In the genomic region with DNA sequence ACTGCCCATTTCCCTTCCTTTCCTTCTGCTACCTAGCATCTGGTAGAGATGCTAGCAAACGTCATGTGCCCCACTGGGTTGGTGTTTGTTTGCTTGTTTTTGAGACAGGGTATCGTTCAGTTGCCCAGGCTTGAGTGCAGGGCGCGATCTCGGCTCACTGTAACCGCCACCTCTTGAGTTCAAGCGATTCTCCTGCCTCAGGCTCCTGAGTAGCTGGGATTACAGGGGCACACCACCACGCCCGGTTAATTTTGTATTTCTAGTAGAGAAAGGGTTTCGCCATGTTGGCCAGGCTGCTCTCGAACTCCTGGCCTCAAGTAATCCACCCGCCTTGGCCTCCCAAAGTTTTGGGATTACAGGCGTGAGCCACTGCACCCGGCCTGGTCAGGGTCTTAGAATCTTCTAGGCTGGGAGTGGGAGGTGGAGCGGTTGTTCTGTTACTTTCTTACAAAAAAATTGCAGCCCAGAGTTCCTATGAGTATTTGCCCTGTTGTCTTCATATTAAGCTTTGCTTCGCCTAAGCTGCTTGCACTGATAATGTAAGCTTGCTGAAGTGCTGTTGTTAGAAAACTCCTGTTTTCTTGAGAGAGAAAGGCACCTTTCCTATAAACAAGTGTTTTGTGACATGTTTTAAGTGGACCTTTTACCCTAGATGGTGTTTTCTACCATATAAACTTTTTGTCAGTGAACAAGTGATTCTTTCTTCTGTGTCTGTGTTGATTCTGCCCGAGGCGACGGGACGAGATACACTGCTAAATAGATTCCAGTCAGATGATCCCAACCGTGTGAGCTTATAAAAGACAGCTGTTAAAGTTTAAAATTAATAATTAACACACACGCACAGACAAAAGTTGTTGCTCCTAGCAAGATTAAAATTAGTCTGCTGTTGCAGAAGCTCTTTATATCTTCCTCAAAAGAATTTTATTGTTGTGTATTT, we compare ENCODE assay signal across 21 cellular contexts. TPM values are rescaled to one million over a fixed set of nuclear protein-coding genes. Genes with fewer than 3 reads are reported as not detected.
DNase-seq lines count a peak whose midpoint lies in the region; ATAC-seq, FAIRE-seq and TF ChIP-seq lines count a peak whose summit lies in the region.
"Had no signal": no experiment of that assay in that cellular context is flagged by ENCODE, and none has a peak within 500 bp of the region (broad histone marks: within the 10 kb centered on the region; RNA-seq: fewer than 3 reads in every experiment).

No MANE protein-coding gene starts in this region.

- peak overlapping the region; percentile 53 for H3K4me2 ChIP-seq in hepatocyte

- no peaks in the 10 kb centered on the region for H3K27me3 ChIP-seq in hepatocyte
- H3K27me3 ChIP-seq: neutrophil, right atrium auricular region, SJCRH30, thyroid gland had no signal

- H3K27ac Mint-ChIP-seq in nephron: peak overlapping the region; percentile 79 to 95 (median 94)
- H3K27ac Mint-ChIP-seq: activated naive CD4-positive, alpha-beta T cell treated with anti-CD3 and anti-CD28 coated beads, Interleukin-2, amount 50 U/mL, for 72 hours; activated T-cell treated with anti-CD3 and anti-CD28 coated beads, Interleukin-2, amount 50 U/mL, for 72 hours; CD4-positive, alpha-beta memory T cell; T-helper 2 cell treated with Interferon-gamma antibody and Interleukin-4, amounts not matched to agents 5 μg/mL and 100 μg/mL, for 36 hours had no signal

- no peak for TF ChIP-seq CTCF in D721Med (IDR thresholded peaks at IDR 0.05; ENCODE audit: insufficient read depth, missing control alignments)
- no peak for TF ChIP-seq CTCF in hepatocyte (IDR thresholded peaks at IDR 0.05; ENCODE audit: poor library complexity)
- no peak for TF ChIP-seq CTCF in nephron (IDR thresholded peaks at IDR 0.05; ENCODE audit: unreplicated experiment in 3 of 3)

- ATAC-seq in HG03521 (IDR thresholded peaks at IDR 0.05; ENCODE audit: unreplicated experiment): no peak
- ATAC-seq: activated naive CD4-positive, alpha-beta T cell treated with anti-CD3 and anti-CD28 coated beads, Interleukin-2, amount 50 U/mL, for 72 hours; activated T-cell treated with anti-CD3 and anti-CD28 coated beads, Interleukin-2, amount 50 U/mL, for 72 hours had no signal

- no peaks in the 10 kb centered on the region for H4K20me1 ChIP-seq in hepatocyte (ENCODE audit: insufficient read depth, poor library complexity, severe bottlenecking)

- H3K27me3 Mint-ChIP-seq in nephron (ENCODE audit: low read depth): peaks cover 7% of the 10 kb centered on the region

- no peaks in the 10 kb centered on the region for H3K9me3 ChIP-seq in hepatocyte (ENCODE audit: low read depth)
- H3K9me3 ChIP-seq: neutrophil, right atrium auricular region, SJCRH30, thyroid gland had no signal

- no peaks in the 10 kb centered on the region for H3K36me3 Mint-ChIP-seq in nephron (ENCODE audit: low read depth)
- H3K36me3 Mint-ChIP-seq: activated naive CD4-positive, alpha-beta T cell treated with anti-CD3 and anti-CD28 coated beads, Interleukin-2, amount 50 U/mL, for 72 hours; CD4-positive, alpha-beta memory T cell had no signal

- H3K4me1 ChIP-seq in hepatocyte (ENCODE audit: insufficient read depth): no peaks in the 10 kb centered on the region
- H3K4me1 ChIP-seq: SJCRH30, thyroid gland had no signal

- no peak overlapping the region for H3K4me3 ChIP-seq in hepatocyte
- H3K4me3 ChIP-seq: right atrium auricular region, SJCRH30, thyroid gland had no signal

- no peaks in the 10 kb centered on the region for H3K9me3 Mint-ChIP-seq in nephron
- H3K9me3 Mint-ChIP-seq: activated naive CD4-positive, alpha-beta T cell treated with anti-CD3 and anti-CD28 coated beads, Interleukin-2, amount 50 U/mL, for 72 hours; activated T-cell treated with anti-CD3 and anti-CD28 coated beads, Interleukin-2, amount 50 U/mL, for 72 hours; T-helper 2 cell treated with Interferon-gamma antibody and Interleukin-4, amounts not matched to agents 5 μg/mL and 100 μg/mL, for 36 hours had no signal

- no peaks in the 10 kb centered on the region for H3K36me3 ChIP-seq in hepatocyte (replicated peaks; ENCODE audit: insufficient read depth, low read depth)
- H3K36me3 ChIP-seq: neutrophil, right atrium auricular region, SJCRH30, thyroid gland had no signal

- WGBS in hepatocyte (ENCODE audit: low lambda C conversion rate, missing lambda C conversion rate): 74% methylated on average over 22 of the region's 22 CpGs

- H3K27ac ChIP-seq in hepatocyte: peak overlapping the region; percentile 49
- H3K27ac ChIP-seq: neutrophil, right atrium auricular region, SJCRH30, thyroid gland had no signal

- peak; percentile 6 for FAIRE-seq in D721Med (lab: Jason Lieb, UNC)

- H3K4me3 Mint-ChIP-seq in nephron: no peak overlapping the region
- H3K4me3 Mint-ChIP-seq: activated T-cell treated with anti-CD3 and anti-CD28 coated beads, Interleukin-2, amount 50 U/mL, for 72 hours; CD4-positive, alpha-beta memory T cell; T-helper 2 cell treated with Interferon-gamma antibody and Interleukin-4, amounts not matched to agents 5 μg/mL and 100 μg/mL, for 36 hours had no signal

- no peak for DNase-seq in D721Med (ENCODE audit: insufficient read length, low spot score)
- DNase-seq in NCI-H69 (lab: John Stamatoyannopoulos, UW): peak; percentile 29
- peak; percentile 48 for DNase-seq in hepatocyte (ENCODE audit: low spot score)
- DNase-seq in dermis blood vessel endothelial cell: no peak
- DNase-seq in GOT3 (lab: John Stamatoyannopoulos, UW): no peak
- DNase-seq in NCI-H1694 (lab: John Stamatoyannopoulos, UW): no peak
- DNase-seq: activated CD4-positive, CD25-positive, alpha-beta regulatory T cell treated with anti-CD3 and anti-CD28 coated beads, Interleukin-2, amount 50 U/mL, for 72 hours; activated T-cell treated with anti-CD3 and anti-CD28 coated beads, Interleukin-2, amount 50 U/mL, for 72 hours; CD4-positive, alpha-beta memory T cell; KG1; NCI-H1092 treated with DMSO at 0.1 percent for 48 hours; NCI-H82; stimulated activated naive CD4-positive, alpha-beta T cell; thyroid gland had no signal

- peaks cover 32% of the 10 kb centered on the region for H3K79me2 ChIP-seq in hepatocyte

- peaks cover 45% of the 10 kb centered on the region for H3K4me1 Mint-ChIP-seq in nephron
- H3K4me1 Mint-ChIP-seq: CD4-positive, alpha-beta memory T cell had no signal

- H3K9me2 ChIP-seq in hepatocyte (replicated peaks; ENCODE audit: insufficient read depth): no peaks in the 10 kb centered on the region

- H2AFZ ChIP-seq in hepatocyte: no peak overlapping the region

RNA-seq across cellular contexts. Expression of gene CABLES1, which starts 23.9 kb away (rescaled TPM):
- total RNA-seq in hepatocyte (6.9 and 7.2 TPM in 2 replicates), dermis blood vessel endothelial cell (38.5 and 43.3 TPM in 2 replicates)
- polyA plus RNA-seq in hepatocyte: 10.8 TPM in 2 replicates
- polyA plus RNA-seq: CD4-positive, alpha-beta memory T cell had no signal

Comparison
In these comparisons a context has a peak if more than half of its experiments do, and no peak if none do; other contexts are left out.
1. DNase-seq: peak in NCI-H69 (single experiment) and hepatocyte (single experiment); none in D721Med (single experiment), dermis blood vessel endothelial cell (single experiment), GOT3 (single experiment) and NCI-H1694 (single experiment).